ENCODE assay signal across 19 cellular contexts in genomic region chr19:33690461-33691427, GRCh38.
DNase-seq lines count a peak whose midpoint lies in the region; ATAC-seq, FAIRE-seq and TF ChIP-seq lines count a peak whose summit lies in the region.
"Had no signal": no experiment of that assay in that cellular context is flagged by ENCODE, and none has a peak within 500 bp of the region (broad histone marks: within the 10 kb centered on the region; RNA-seq: fewer than 3 reads in every experiment).

No MANE protein-coding gene starts in this region.

- H4K5ac ChIP-seq in IMR-90 (ENCODE audit: low read depth, low read length) (no peak overlapping the region), H1 (ENCODE audit: insufficient read length, low read depth, low read length) (no peak overlapping the region)

- no peaks in the 10 kb centered on the region for H3K4me1 Mint-ChIP-seq in MCF 10A (ENCODE audit: insufficient read depth, unreplicated experiment)
- H3K4me1 Mint-ChIP-seq: central memory CD8-positive, alpha-beta T cell; natural killer cell had no signal

- H2BK5ac ChIP-seq in IMR-90 (ENCODE audit: low read depth, low read length, poor library complexity, severe bottlenecking) (no peak overlapping the region), H1 (ENCODE audit: low read depth, low read length) (no peak overlapping the region)

- H3K23me2 ChIP-seq in H1 (ENCODE audit: low read depth, low read length): no peaks in the 10 kb centered on the region

- no peak overlapping the region for H2AFZ ChIP-seq in mammary epithelial cell (ENCODE audit: low read depth, low read length)
- no peak overlapping the region for H2AFZ ChIP-seq in IMR-90 (replicated peaks; ENCODE audit: low read length, poor library complexity)
- no peak overlapping the region for H2AFZ ChIP-seq in H1 (ENCODE audit: low read length)
- H2AFZ ChIP-seq: parathyroid adenoma had no signal

- no peaks in the 10 kb centered on the region for H3K36me3 Mint-ChIP-seq in MCF 10A (ENCODE audit: insufficient read depth, unreplicated experiment)
- H3K36me3 Mint-ChIP-seq: natural killer cell had no signal

- no peak overlapping the region for H3K56ac ChIP-seq in IMR-90 (ENCODE audit: extremely low read depth, insufficient read depth, low read length)
- H3K56ac ChIP-seq in H1 (replicated peaks; ENCODE audit: insufficient read length, low read depth, low read length): no peak overlapping the region

- no peak for ATAC-seq in IMR-90 (ENCODE audit: low read depth)
- no peak for ATAC-seq in HG03521 (IDR thresholded peaks at IDR 0.05; ENCODE audit: unreplicated experiment)
- ATAC-seq: natural killer cell had no signal

- in situ Hi-C loops in mammary epithelial cell (cut with MboI; ENCODE audit: low sequenced_read_pairs in 2 of 2) (no loop called here), IMR-90 (cut with MboI; ENCODE audit: low sequenced_read_pairs) (no loop called here)

- H3K27me3 ChIP-seq in mammary epithelial cell (ENCODE audit: insufficient read depth, low read length) (no peaks in the 10 kb centered on the region), IMR-90 (ENCODE audit: control insufficient read depth, insufficient read depth, low read length) (no peaks in the 10 kb centered on the region), H1 (replicated peaks in 1 of 4; ENCODE audit: control insufficient read depth in 3 of 4, extremely low read depth in 1 of 4, insufficient read depth in 3 of 4, low read length in 3 of 4) (no peaks in the 10 kb centered on the region), suprapubic skin (peaks cover 25% of the 10 kb centered on the region), uterus (no peaks in the 10 kb centered on the region)
- H3K27me3 ChIP-seq: vagina had no signal

- H3K18ac ChIP-seq in IMR-90 (ENCODE audit: low read depth, low read length) (no peak overlapping the region), H1 (ENCODE audit: extremely low read depth, low read length) (no peak overlapping the region)

- H4K8ac ChIP-seq in IMR-90 (ENCODE audit: low read depth in 2 of 2, low read length in 2 of 2) (no peak overlapping the region), H1 (ENCODE audit: extremely low read depth, insufficient read depth, low read length) (no peak overlapping the region)

- H4K20me1 ChIP-seq in mammary epithelial cell (ENCODE audit: insufficient read depth, low read length) (no peaks in the 10 kb centered on the region), IMR-90 (ENCODE audit: insufficient read depth, low read length) (no peaks in the 10 kb centered on the region), H1 (replicated peaks in 1 of 2; ENCODE audit: control insufficient read depth in 1 of 2, insufficient read depth in 2 of 2, low read length in 2 of 2) (peaks cover 2 to 5% of the 10 kb centered on the region in 2 experiments)

- H2BK120ac ChIP-seq in IMR-90 (ENCODE audit: low read depth, low read length) (no peak overlapping the region), H1 (replicated peaks; ENCODE audit: low read depth, low read length) (no peak overlapping the region)

- no peaks in the 10 kb centered on the region for H3K9me1 ChIP-seq in IMR-90 (ENCODE audit: insufficient read depth, low read length)

- 88% methylated on average over 14 of the region's 29 CpGs for whole genome bisulfite sequencing in mammary epithelial cell (ENCODE audit: low coverage, missing lambda C conversion rate)
- WGBS in IMR-90 (ENCODE audit: extremely low coverage in 2 of 2, insufficient read length in 1 of 2), 2 experiments: 83% methylated on average over 11 of the region's 29 CpGs; no CpG with 5 or more reads in 1 of the 2 experiments
- WGBS in H1 (ENCODE audit: extremely low coverage in 1 of 2, insufficient coverage in 1 of 2, insufficient read length in 1 of 2, insufficient replicate concordance in 2 of 2, low coverage in 1 of 2, low lambda C conversion rate in 2 of 2, missing lambda C conversion rate in 1 of 2), 2 experiments: 89% methylated on average over 29 of the region's 29 CpGs; no CpG with 5 or more reads in 1 of the 2 experiments
- 76% methylated on average over 14 of the region's 29 CpGs for WGBS in suprapubic skin

- POLR2A ChIA-PET in MCF 10A (lab: Yijun Ruan, JAX): no interaction called here
- POLR2A ChIA-PET in IMR-90 (lab: Charles Lee; ENCODE audit: unreplicated experiment): no interaction called here
- POLR2A ChIA-PET in H1 (lab: Charles Lee; ENCODE audit: partially characterized antibody): no interaction called here

- no TSS peak for BruUV-seq in mammary epithelial cell (replicated peaks; lab: Mats Ljungman, UMichigan)
- no TSS peak for BruUV-seq in MCF 10A (replicated peaks; lab: Mats Ljungman, UMichigan)
- no TSS peak for BruUV-seq in IMR-90 (replicated peaks; lab: Mats Ljungman, UMichigan)

- no peaks in the 10 kb centered on the region for H3K36me3 ChIP-seq in mammary epithelial cell (ENCODE audit: insufficient read depth, low read length)
- no peaks in the 10 kb centered on the region for H3K36me3 ChIP-seq in IMR-90 (ENCODE audit: control insufficient read depth, insufficient read depth, low read length)
- H3K36me3 ChIP-seq in H1 (ENCODE audit: control insufficient read depth in 2 of 4, insufficient read depth in 4 of 4, low read length in 3 of 4): no peaks in the 10 kb centered on the region
- no peaks in the 10 kb centered on the region for H3K36me3 ChIP-seq in suprapubic skin
- no peaks in the 10 kb centered on the region for H3K36me3 ChIP-seq in uterus
- H3K36me3 ChIP-seq: vagina had no signal

- no peak overlapping the region for H2BK12ac ChIP-seq in H1 (ENCODE audit: low read depth, low read length)

- no peak for FAIRE-seq in H1 (lab: Jason Lieb, UNC)

- TF ChIP-seq CTCF in mammary epithelial cell (conservative IDR thresholded peaks at IDR 0.05 in 1 of 2, IDR thresholded peaks at IDR 0.05 in 1 of 2; ENCODE audit: extremely low read depth in 1 of 2, insufficient read depth in 1 of 2, low read depth in 1 of 2, low read length in 2 of 2) (no peak), MCF 10A (IDR thresholded peaks at IDR 0.05; ENCODE audit: unreplicated experiment) (no peak), IMR-90 (conservative IDR thresholded peaks at IDR 0.05; ENCODE audit: low read depth, low read length) (no peak), H1 (IDR thresholded peaks at IDR 0.05; ENCODE audit: control extremely low read depth in 1 of 3, insufficient read depth in 1 of 3, low read depth in 1 of 3, low read length in 3 of 3) (no peak), suprapubic skin (IDR thresholded peaks at IDR 0.05) (no peak), uterus (IDR thresholded peaks at IDR 0.05) (no peak)

- no peak overlapping the region for H3K27ac ChIP-seq in mammary epithelial cell (ENCODE audit: insufficient read depth, low read depth, low read length)
- no peak overlapping the region for H3K27ac ChIP-seq in IMR-90 (ENCODE audit: insufficient read depth, low read length)
- H3K27ac ChIP-seq in H1 (ENCODE audit: low read depth, low read length): no peak overlapping the region
- H3K27ac ChIP-seq in suprapubic skin: no peak overlapping the region
- H3K27ac ChIP-seq in uterus: no peak overlapping the region
- H3K27ac ChIP-seq: parathyroid adenoma, vagina had no signal

- H3K4me3 Mint-ChIP-seq in MCF 10A (ENCODE audit: unreplicated experiment): no peak overlapping the region
- H3K4me3 Mint-ChIP-seq: central memory CD8-positive, alpha-beta T cell; natural killer cell had no signal

- no peak overlapping the region for H3K9ac ChIP-seq in mammary epithelial cell (ENCODE audit: insufficient read depth, low read length)
- H3K9ac ChIP-seq in IMR-90 (ENCODE audit: low read depth, low read length): no peak overlapping the region
- no peak overlapping the region for H3K9ac ChIP-seq in H1 (replicated peaks in 1 of 4; ENCODE audit: extremely low read depth in 1 of 4, low read depth in 3 of 4, low read length in 3 of 4)
- H3K9ac ChIP-seq: parathyroid adenoma had no signal

- DNase-seq in mammary epithelial cell: peak; percentile 5
- no peak for DNase-seq in MCF 10A (ENCODE audit: unreplicated experiment)
- no peak for DNase-seq in IMR-90
- DNase-seq in H1 (ENCODE audit: low read depth in 1 of 2, low spot score in 2 of 2): no peak
- DNase-seq in suprapubic skin (ENCODE audit: low spot score in 2 of 2): peak; percentile 41 to 62
- DNase-seq in uterus: no peak
- DNase-seq: activated CD4-positive, alpha-beta T cell treated with anti-CD3 and anti-CD28 coated beads for 1 hour; activated gamma-delta T cell treated with Interleukin-2 at 50 U/mL for 16 hours; Calu3; effector memory CD4-positive, alpha-beta T cell; natural killer cell; NCI-H1694; NCI-H510A treated with DMSO at 0.1 percent for 48 hours; stimulated activated CD4-positive, alpha-beta T cell treated with anti-CD3 and anti-CD28 coated beads, Interleukin-2, amount 100 ng/mL, for 48 hours; T-helper 9 cell had no signal

- H3K79me1 ChIP-seq in IMR-90 (ENCODE audit: low read depth in 1 of 2, low read length in 2 of 2) (no peaks in the 10 kb centered on the region), H1 (ENCODE audit: low read depth, low read length) (peaks cover 2% of the 10 kb centered on the region; the same call in 1 of the 2 replicates)

- H3K27ac Mint-ChIP-seq in MCF 10A (ENCODE audit: low read depth, unreplicated experiment): no peak overlapping the region
- H3K27ac Mint-ChIP-seq: natural killer cell had no signal

- H3K14ac ChIP-seq in IMR-90 (replicated peaks; ENCODE audit: low read depth, low read length) (no peak overlapping the region), H1 (ENCODE audit: insufficient read length) (no peak overlapping the region)

- H3K4ac ChIP-seq in IMR-90 (ENCODE audit: low read depth, low read length): no peak overlapping the region
- no peak overlapping the region for H3K4ac ChIP-seq in H1 (replicated peaks; ENCODE audit: insufficient read length, low read depth, low read length)

- dilution Hi-C loops in mammary epithelial cell (cut with HindIII; ENCODE audit: low sequenced_read_pairs) (no loop called here), IMR-90 (cut with HindIII; ENCODE audit: low sequenced_read_pairs, unreplicated experiment) (no loop called here)

- no peaks in the 10 kb centered on the region for H3K27me3 Mint-ChIP-seq in MCF 10A (ENCODE audit: insufficient read depth, unreplicated experiment)

- no peak overlapping the region for H2AK5ac ChIP-seq in IMR-90 (ENCODE audit: low read depth, low read length)
- H2AK5ac ChIP-seq in H1 (ENCODE audit: low read depth, low read length): no peak overlapping the region

- H3K4me3 ChIP-seq in mammary epithelial cell (replicated peaks in 1 of 3; ENCODE audit: insufficient read depth in 1 of 3, low read depth in 2 of 3, low read length in 3 of 3) (no peak overlapping the region), IMR-90 (ENCODE audit: insufficient read depth, low read depth, low read length) (no peak overlapping the region), H1 (ENCODE audit: extremely low read depth in 1 of 4, insufficient read depth in 2 of 4, low read depth in 3 of 4, low read length in 4 of 4) (no peak overlapping the region), suprapubic skin (no peak overlapping the region), uterus (no peak overlapping the region)
- H3K4me3 ChIP-seq: vagina had no signal

- TF ChIP-seq EP300 in H1 (IDR thresholded peaks at IDR 0.05; ENCODE audit: borderline replicate concordance in 1 of 2, low read depth in 2 of 2, low read length in 2 of 2): no peak
- TF ChIP-seq EP300 in suprapubic skin (IDR thresholded peaks at IDR 0.05): no peak

- H4K91ac ChIP-seq in IMR-90 (ENCODE audit: insufficient read depth, low read depth, low read length) (no peak overlapping the region), H1 (replicated peaks; ENCODE audit: insufficient read length, low read length) (no peak overlapping the region)

- peak overlapping the region; percentile 50 for H2AK9ac ChIP-seq in IMR-90 (replicated peaks; ENCODE audit: low read depth, low read length, poor library complexity)

- CTCF ChIA-PET in mammary epithelial cell (lab: Charles Lee; ENCODE audit: low non-redundant PET): no interaction called here
- CTCF ChIA-PET in MCF 10A (lab: Yijun Ruan, JAX): interaction anchor here (0.7 kb wide), 1 partner anchor 20 kb away, joined by 3 read pairs; no protein-coding TSS in a partner anchor
- CTCF ChIA-PET in IMR-90 (lab: Yijun Ruan, JAX): no interaction called here
- CTCF ChIA-PET in H1 (lab: Charles Lee; ENCODE audit: partially characterized antibody): interaction anchor here (1.0 kb wide), 1 partner anchor 20 kb away, joined by 3 read pairs; no protein-coding TSS in a partner anchor

- intact Hi-C loops in mammary epithelial cell (cut with micrococcal nuclease) (no loop called here), MCF 10A (cut with micrococcal nuclease) (no loop called here), IMR-90 (cut with micrococcal nuclease) (no loop called here), uterus (cut with DNase I; ENCODE audit: low total_unique reads) (no loop called here)

- H3K79me2 ChIP-seq in mammary epithelial cell (ENCODE audit: insufficient read depth, low read length) (no peaks in the 10 kb centered on the region), H1 (ENCODE audit: control insufficient read depth in 1 of 2, insufficient read depth in 2 of 2, low read length in 2 of 2) (no peaks in the 10 kb centered on the region)
- H3K79me2 ChIP-seq: parathyroid adenoma had no signal

- H2BK15ac ChIP-seq in IMR-90 (ENCODE audit: low read depth, low read length): no peak overlapping the region
- 0 out of 2 replicates have a peak overlapping the region, but pooled peaks have one; percentile 29 for H2BK15ac ChIP-seq in H1 (ENCODE audit: low read length)

- H3K9me3 ChIP-seq in mammary epithelial cell (replicated peaks; ENCODE audit: insufficient read depth, low read length) (no peaks in the 10 kb centered on the region), IMR-90 (ENCODE audit: control insufficient read depth, insufficient read depth, low read length) (no peaks in the 10 kb centered on the region), H1 (ENCODE audit: insufficient read depth in 2 of 2, low read depth in 1 of 2, low read length in 1 of 2) (no peaks in the 10 kb centered on the region), suprapubic skin (no peaks in the 10 kb centered on the region), uterus (no peaks in the 10 kb centered on the region)
- H3K9me3 ChIP-seq: vagina had no signal

- H3K4me1 ChIP-seq in mammary epithelial cell (ENCODE audit: insufficient read depth, low read length): no peaks in the 10 kb centered on the region
- H3K4me1 ChIP-seq in IMR-90 (ENCODE audit: control insufficient read depth, insufficient read depth, low read length): no peaks in the 10 kb centered on the region
- peaks cover 0 to 8% (median 0%) of the 10 kb centered on the region in 4 experiments; a peak in 1 of 7 replicates for H3K4me1 ChIP-seq in H1 (replicated peaks in 1 of 4; ENCODE audit: control insufficient read depth in 3 of 4, insufficient read depth in 4 of 4, low read length in 3 of 4)
- H3K4me1 ChIP-seq in suprapubic skin: no peaks in the 10 kb centered on the region
- no peaks in the 10 kb centered on the region for H3K4me1 ChIP-seq in uterus
- H3K4me1 ChIP-seq: parathyroid adenoma, vagina had no signal

- no peak for TF ChIP-seq POLR2A in IMR-90 (IDR thresholded peaks at IDR 0.05; ENCODE audit: low read depth, low read length)
- TF ChIP-seq POLR2A in H1 (IDR thresholded peaks at IDR 0.05; ENCODE audit: control extremely low read depth in 1 of 2, low read depth in 2 of 2, low read length in 2 of 2): no peak
- no peak for TF ChIP-seq POLR2A in suprapubic skin (IDR thresholded peaks at IDR 0.05)
- no peak for TF ChIP-seq POLR2A in uterus (IDR thresholded peaks at IDR 0.05)

- H3K23ac ChIP-seq in IMR-90 (ENCODE audit: low read depth, low read length) (no peak overlapping the region), H1 (ENCODE audit: insufficient read length) (no peak overlapping the region)

- H3K4me2 ChIP-seq in mammary epithelial cell (ENCODE audit: insufficient read depth, low read depth, low read length) (no peak overlapping the region), IMR-90 (ENCODE audit: low read depth, low read length) (no peak overlapping the region), H1 (ENCODE audit: insufficient read depth in 1 of 2, low read depth in 2 of 2, low read length in 2 of 2) (no peak overlapping the region)

- peaks cover 7% of the 10 kb centered on the region for H3K9me3 Mint-ChIP-seq in MCF 10A (ENCODE audit: unreplicated experiment)
- H3K9me3 Mint-ChIP-seq: central memory CD8-positive, alpha-beta T cell; natural killer cell had no signal

- TF ChIP-seq RAD21 in IMR-90 (IDR thresholded peaks at IDR 0.05; ENCODE audit: low read length): no peak
- TF ChIP-seq RAD21 in H1 (IDR thresholded peaks at IDR 0.05 in 1 of 2, conservative IDR thresholded peaks at IDR 0.05 in 1 of 2; ENCODE audit: low read depth in 2 of 2, low read length in 2 of 2): no peak

- H2BK20ac ChIP-seq in IMR-90 (ENCODE audit: low read depth, low read length): no peak overlapping the region
- no peak overlapping the region for H2BK20ac ChIP-seq in H1 (ENCODE audit: low read length)

Comparison
In these comparisons a context has a peak if more than half of its experiments do, and no peak if none do; other contexts are left out.
1. DNase-seq: peak in mammary epithelial cell (single experiment) and suprapubic skin (2 of 2); none in MCF 10A (single experiment), IMR-90 (single experiment), H1 (0 of 2) and uterus (0 of 2).
2. CTCF ChIA-PET loops: an anchor here in MCF 10A (0.7 kb wide) and H1 (1.0 kb wide); none called in mammary epithelial cell and IMR-90.